Comparison of ENCODE assay signal across 26 cellular contexts in genomic region chr6:131758920-131759319, GRCh38. TPM values are rescaled to one million over a fixed set of nuclear protein-coding genes. Genes with fewer than 3 reads are reported as not detected.
"Had no signal": no experiment of that assay in that cellular context is flagged by ENCODE, and none has a peak within 500 bp of the region (broad histone marks: within the 10 kb centered on the region; RNA-seq: fewer than 3 reads in every experiment).

No MANE protein-coding gene starts in this region.

- DNase-seq: activated CD4-positive, alpha-beta T cell treated with anti-CD3 and anti-CD28 coated beads for 1 hour; activated gamma-delta T cell treated with Interleukin-2 at 50 U/mL for 16 hours; adrenal gland; central memory CD4-positive, alpha-beta T cell; endodermal cell; gastrocnemius medialis; heart left ventricle; kidney; left lung; ovary; psoas muscle; right lobe of liver; stimulated activated CD4-positive, alpha-beta T cell treated with anti-CD3 and anti-CD28 coated beads, Interleukin-4, amount 100 ng/mL, for 24 hours; stomach; testis; upper lobe of right lung; WERI-Rb-1 had no signal

- H3K36me3 ChIP-seq: adrenal gland, gastrocnemius medialis, heart left ventricle, left lung, ovary, right lobe of liver, stomach, upper lobe of right lung, WERI-Rb-1 had no signal

- H3K4me1 ChIP-seq: adrenal gland, left lung, psoas muscle, right lobe of liver, stomach, testis, upper lobe of right lung had no signal

- H3K27ac ChIP-seq: adrenal gland, epithelial cell of prostate, gastrocnemius medialis, heart left ventricle, left lung, ovary, psoas muscle, right lobe of liver, stomach, testis, upper lobe of right lung, WERI-Rb-1 had no signal

- ATAC-seq: activated naive CD4-positive, alpha-beta T cell treated with anti-CD3 and anti-CD28 coated beads, Interleukin-2, amount 50 U/mL, for 72 hours; gastrocnemius medialis; left lung; psoas muscle; right lobe of liver; stimulated activated effector memory CD8-positive, alpha-beta T cell treated with anti-CD3 and anti-CD28 coated beads, Interleukin-12 subunit alpha, Interleukin-12 subunit beta, amount 100 ng/mL, for 72 hours; upper lobe of right lung had no signal

- H3K4me3 ChIP-seq: adrenal gland, gastrocnemius medialis, heart left ventricle, left lung, ovary, psoas muscle, right lobe of liver, stomach, testis, upper lobe of right lung had no signal

- H3K27me3 ChIP-seq: adrenal gland, gastrocnemius medialis, left lung, ovary, right lobe of liver, stomach, testis, upper lobe of right lung had no signal

- H3K9me3 ChIP-seq: adrenal gland, gastrocnemius medialis, heart left ventricle, left lung, ovary, psoas muscle, right lobe of liver, stomach, testis, upper lobe of right lung had no signal

RNA-seq across cellular contexts. Expression of gene CTAGE9, which starts 48.1 kb away (rescaled TPM):
- total RNA-seq: activated CD8-positive, alpha-beta memory T cell treated with anti-CD3 and anti-CD28 coated beads for 36 hours; activated naive CD4-positive, alpha-beta T cell treated with anti-CD3 and anti-CD28 coated beads, Interleukin-2, amount 50 U/mL, for 72 hours; activated T-helper 1 cell treated with anti-CD3 and anti-CD28 coated beads, Interleukin-12 subunit alpha, Interleukin-12 subunit beta, Interleukin-2, Interleukin-4 antibody, amounts not matched to agents 30 ng/mL and 10 ng/mL and 1 ng/mL, durations not matched to agents 14 hours and 24 hours and 36 hours; adrenal gland; endodermal cell; fibroblast of lung; gastrocnemius medialis; heart left ventricle; kidney; left lung; mononuclear cell; neural crest cell; ovary; psoas muscle; right lobe of liver; T-helper 2 cell treated with Interferon-gamma antibody and Interleukin-4, amounts not matched to agents 100 ng/mL and 5 ng/mL, for 36 hours; upper lobe of right lung had no signal
- polyA plus RNA-seq: adrenal gland, fibroblast of lung, heart left ventricle, ovary, psoas muscle, stomach had no signal

RNA-seq across cellular contexts. Expression of gene OR2A4, which starts 57.7 kb away (rescaled TPM):
- total RNA-seq: activated CD8-positive, alpha-beta memory T cell treated with anti-CD3 and anti-CD28 coated beads for 36 hours; activated naive CD4-positive, alpha-beta T cell treated with anti-CD3 and anti-CD28 coated beads, Interleukin-2, amount 50 U/mL, for 72 hours; activated T-helper 1 cell treated with anti-CD3 and anti-CD28 coated beads, Interleukin-12 subunit alpha, Interleukin-12 subunit beta, Interleukin-2, Interleukin-4 antibody, amounts not matched to agents 30 ng/mL and 10 ng/mL and 1 ng/mL, durations not matched to agents 14 hours and 24 hours and 36 hours; adrenal gland; endodermal cell; fibroblast of lung; heart left ventricle; kidney; left lung; neural crest cell; ovary; T-helper 2 cell treated with Interferon-gamma antibody and Interleukin-4, amounts not matched to agents 100 ng/mL and 5 ng/mL, for 36 hours; upper lobe of right lung had no signal
- polyA plus RNA-seq: heart left ventricle, ovary, psoas muscle, stomach had no signal
